1 cellular context compared by ENCODE assay signal in genomic region chr17:1725642-1726511, GRCh38.
A peak's percentile ranks its signal among the peaks of the same experiment; 100 is the strongest.
TF ChIP-seq lines count a peak whose summit lies in the region.

No MANE protein-coding gene starts in this region.

TF ChIP-seq in HepG2, 621 proteins besides CTCF, POLR2A, EP300 and RAD21:
- TF ChIP-seq ZC3H13 (CRISPR knock-in tag; IDR thresholded peaks at IDR 0.05) (0 out of 2 replicates have a peak, but pooled peaks have one; percentile 13), ZNF597 (CRISPR knock-in tag; IDR thresholded peaks at IDR 0.05) (no peak), RBFOX2 (IDR thresholded peaks at IDR 0.05; ENCODE audit: low read depth, low read length) (peak; percentile 58)
